ENCODE assay signal across 7 cellular contexts in the genomic region with DNA sequence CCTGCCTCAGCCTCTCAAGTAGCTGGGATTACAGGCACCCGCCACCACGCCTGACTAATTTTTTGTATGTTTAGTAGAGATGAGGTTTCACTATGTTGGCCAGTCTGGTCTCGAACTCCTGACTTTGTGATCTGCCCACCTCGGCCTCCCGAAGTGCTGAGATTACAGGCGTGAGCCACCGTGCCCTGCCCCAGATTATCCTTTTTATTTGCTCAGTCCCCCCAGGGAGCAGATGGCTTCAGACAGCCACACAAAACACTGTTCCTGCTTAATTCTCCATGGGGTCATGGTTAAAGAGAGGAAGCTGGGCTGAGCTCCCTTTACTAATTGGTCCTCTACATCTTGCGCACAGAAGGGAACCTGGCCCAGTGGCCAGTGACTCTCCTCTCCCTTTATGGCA. TPM values are rescaled to one million over a fixed set of nuclear protein-coding genes. Genes with fewer than 3 reads are reported as not detected.
DNase-seq lines count a peak whose midpoint lies in the region; TF ChIP-seq lines count a peak whose summit lies in the region.
"Not testable (repeated sequence)": the region's sequence is repeated elsewhere in the genome, so short reads cannot be mapped to it uniquely, and the experiment has no call there.

No MANE protein-coding gene starts in this region.

- H3K4me1 ChIP-seq in rectal smooth muscle tissue (ENCODE audit: control insufficient read depth, insufficient read depth, low read length) = peaks cover 13% of the 10 kb centered on the region

- peaks cover 45% of the 10 kb centered on the region for H3K4me1 Mint-ChIP-seq in activated CD4-positive, alpha-beta T cell treated with anti-CD3 and anti-CD28 coated beads, Interleukin-2, amount 10 ng/mL, durations not matched to agents 24 days and 14 days
- H3K4me1 Mint-ChIP-seq in MCF 10A (ENCODE audit: insufficient read depth, unreplicated experiment) (peaks cover 31% of the 10 kb centered on the region), mesothelial cell of epicardium (peaks cover 41% of the 10 kb centered on the region)

- H3K36me3 Mint-ChIP-seq in activated CD4-positive, alpha-beta T cell treated with anti-CD3 and anti-CD28 coated beads, Interleukin-2, amount 10 ng/mL, durations not matched to agents 24 days and 14 days (ENCODE audit: low read depth) = peaks cover 29% of the 10 kb centered on the region
- H3K36me3 Mint-ChIP-seq in MCF 10A (ENCODE audit: insufficient read depth, unreplicated experiment) = peaks cover 36% of the 10 kb centered on the region
- peaks cover 10% of the 10 kb centered on the region for H3K36me3 Mint-ChIP-seq in mesothelial cell of epicardium

- TF ChIP-seq CTCF in MCF 10A (IDR thresholded peaks at IDR 0.05; ENCODE audit: unreplicated experiment); fibroblast of villous mesenchyme (IDR thresholded peaks at IDR 0.05; ENCODE audit: insufficient read depth, low read depth, low read length); mesothelial cell of epicardium (IDR thresholded peaks at IDR 0.05; ENCODE audit: unreplicated experiment): not testable (repeated sequence)

- not testable (repeated sequence) for H3K27me3 ChIP-seq in rectal smooth muscle tissue (ENCODE audit: control insufficient read depth, insufficient read depth, low read length)

- peak overlapping the region; percentile 85 for H3K27ac Mint-ChIP-seq in activated CD4-positive, alpha-beta T cell treated with anti-CD3 and anti-CD28 coated beads, Interleukin-2, amount 10 ng/mL, durations not matched to agents 24 days and 14 days
- H3K27ac Mint-ChIP-seq in MCF 10A (ENCODE audit: low read depth, unreplicated experiment) = peak overlapping the region; percentile 89
- peak overlapping the region; percentile 97 for H3K27ac Mint-ChIP-seq in mesothelial cell of epicardium

- H3K27me3 Mint-ChIP-seq in activated CD4-positive, alpha-beta T cell treated with anti-CD3 and anti-CD28 coated beads, Interleukin-2, amount 10 ng/mL, durations not matched to agents 24 days and 14 days; MCF 10A (ENCODE audit: insufficient read depth, unreplicated experiment); mesothelial cell of epicardium (ENCODE audit: low read depth): not testable (repeated sequence)

- CTCF ChIA-PET in MCF 10A (lab: Yijun Ruan, JAX) = interaction anchor here (0.6 to 2.2 kb wide), 8 partner anchors 18 to 509 kb away, joined by 3 to 14 read pairs (median 4); a partner anchor contains a TSS

- DNase-seq in NCI-H69 (lab: John Stamatoyannopoulos, UW) = peak; percentile 63
- DNase-seq in activated CD4-positive, alpha-beta T cell treated with anti-CD3 and anti-CD28 coated beads, Interleukin-2, amount 10 ng/mL, durations not matched to agents 24 days and 14 days; MCF 10A (ENCODE audit: unreplicated experiment); fibroblast of villous mesenchyme (ENCODE audit: low read depth); mesothelial cell of epicardium (ENCODE audit: low spot score in 2 of 2, unreplicated experiment in 2 of 2): not testable (repeated sequence)

- not testable (repeated sequence) for H3K9ac ChIP-seq in rectal smooth muscle tissue (ENCODE audit: low read length)

- peak overlapping the region; percentile 96 for H3K4me3 Mint-ChIP-seq in activated CD4-positive, alpha-beta T cell treated with anti-CD3 and anti-CD28 coated beads, Interleukin-2, amount 10 ng/mL, durations not matched to agents 24 days and 14 days
- peak overlapping the region; percentile 86 for H3K4me3 Mint-ChIP-seq in MCF 10A (ENCODE audit: unreplicated experiment)
- peak overlapping the region; percentile 90 for H3K4me3 Mint-ChIP-seq in mesothelial cell of epicardium

- intact Hi-C loops in activated CD4-positive, alpha-beta T cell treated with anti-CD3 and anti-CD28 coated beads, Interleukin-2, amount 10 ng/mL, durations not matched to agents 24 days and 14 days (cut with micrococcal nuclease); MCF 10A (cut with micrococcal nuclease): not testable (repeated sequence)

- H3K27ac ChIP-seq in rectal smooth muscle tissue (ENCODE audit: low read depth, low read length) = not testable (repeated sequence)

- TSS peak; percentile 32 for BruUV-seq in MCF 10A (replicated peaks; lab: Mats Ljungman, UMichigan)

- H3K4me3 ChIP-seq in GM08714 (ENCODE audit: low read length) = peak overlapping the region; percentile 99
- H3K4me3 ChIP-seq in fibroblast of villous mesenchyme (ENCODE audit: low read depth, low read length) = peak overlapping the region; percentile 94
- H3K4me3 ChIP-seq in rectal smooth muscle tissue (ENCODE audit: low read length) = peak overlapping the region; percentile 86

- POLR2A ChIA-PET in MCF 10A (lab: Yijun Ruan, JAX) = interaction anchor here (0.6 to 6.8 kb wide), 10 partner anchors 14 to 978 kb away, joined by 3 to 138 read pairs (median 4); a partner anchor contains a TSS

- H3K36me3 ChIP-seq in rectal smooth muscle tissue (ENCODE audit: control insufficient read depth, insufficient read depth, low read length) = peaks cover 18% of the 10 kb centered on the region

- H3K9me3 Mint-ChIP-seq in activated CD4-positive, alpha-beta T cell treated with anti-CD3 and anti-CD28 coated beads, Interleukin-2, amount 10 ng/mL, durations not matched to agents 24 days and 14 days; MCF 10A (ENCODE audit: unreplicated experiment); mesothelial cell of epicardium: not testable (repeated sequence)

RNA-seq across cellular contexts. Expression of a gene that starts 1.0 kb away (rescaled TPM):
- 29.5 and 30.3 TPM in 2 replicates for total RNA-seq in activated CD4-positive, alpha-beta T cell treated with anti-CD3 and anti-CD28 coated beads, Interleukin-2, amount 10 ng/mL, durations not matched to agents 24 days and 14 days
- total RNA-seq in MCF 10A (2022) (34.1 and 40.0 TPM in 2 replicates), fibroblast of villous mesenchyme (34.5 and 35.8 TPM in 2 replicates), mesothelial cell of epicardium (47.2 to 49.6 TPM (median 48.1 TPM) in 3 replicates)

RNA-seq across cellular contexts. Expression of a gene that starts 3.6 kb away (rescaled TPM):
- 121 and 128 TPM in 2 replicates for total RNA-seq in activated CD4-positive, alpha-beta T cell treated with anti-CD3 and anti-CD28 coated beads, Interleukin-2, amount 10 ng/mL, durations not matched to agents 24 days and 14 days
- total RNA-seq in MCF 10A (2022) (112 and 130 TPM in 2 replicates), fibroblast of villous mesenchyme (63.8 and 80.7 TPM in 2 replicates), mesothelial cell of epicardium (97.2 to 103 TPM (median 97.7 TPM) in 3 replicates)

RNA-seq across cellular contexts. Expression of a gene that starts 29.6 kb away (rescaled TPM):
- total RNA-seq in activated CD4-positive, alpha-beta T cell treated with anti-CD3 and anti-CD28 coated beads, Interleukin-2, amount 10 ng/mL, durations not matched to agents 24 days and 14 days = 0.05 and 0.07 TPM in 2 replicates
- total RNA-seq in MCF 10A (2022) (0.72 and 0.81 TPM in 2 replicates), fibroblast of villous mesenchyme (under 0.01 and 0.32 TPM in 2 replicates), mesothelial cell of epicardium (4.1 to 5.1 TPM (median 4.4 TPM) in 3 replicates)

RNA-seq across cellular contexts. Expression of a gene that starts 54.2 kb away (rescaled TPM):
- total RNA-seq in activated CD4-positive, alpha-beta T cell treated with anti-CD3 and anti-CD28 coated beads, Interleukin-2, amount 10 ng/mL, durations not matched to agents 24 days and 14 days = 81.6 and 84.1 TPM in 2 replicates
- 42.6 and 46.2 TPM in 2 replicates for total RNA-seq in MCF 10A (2022)
- total RNA-seq in fibroblast of villous mesenchyme = 94.6 and 98.6 TPM in 2 replicates
- 67.6 to 70.2 TPM (median 68.1 TPM) in 3 replicates for total RNA-seq in mesothelial cell of epicardium
